1 cellular context compared by ENCODE assay signal in the genomic region with DNA sequence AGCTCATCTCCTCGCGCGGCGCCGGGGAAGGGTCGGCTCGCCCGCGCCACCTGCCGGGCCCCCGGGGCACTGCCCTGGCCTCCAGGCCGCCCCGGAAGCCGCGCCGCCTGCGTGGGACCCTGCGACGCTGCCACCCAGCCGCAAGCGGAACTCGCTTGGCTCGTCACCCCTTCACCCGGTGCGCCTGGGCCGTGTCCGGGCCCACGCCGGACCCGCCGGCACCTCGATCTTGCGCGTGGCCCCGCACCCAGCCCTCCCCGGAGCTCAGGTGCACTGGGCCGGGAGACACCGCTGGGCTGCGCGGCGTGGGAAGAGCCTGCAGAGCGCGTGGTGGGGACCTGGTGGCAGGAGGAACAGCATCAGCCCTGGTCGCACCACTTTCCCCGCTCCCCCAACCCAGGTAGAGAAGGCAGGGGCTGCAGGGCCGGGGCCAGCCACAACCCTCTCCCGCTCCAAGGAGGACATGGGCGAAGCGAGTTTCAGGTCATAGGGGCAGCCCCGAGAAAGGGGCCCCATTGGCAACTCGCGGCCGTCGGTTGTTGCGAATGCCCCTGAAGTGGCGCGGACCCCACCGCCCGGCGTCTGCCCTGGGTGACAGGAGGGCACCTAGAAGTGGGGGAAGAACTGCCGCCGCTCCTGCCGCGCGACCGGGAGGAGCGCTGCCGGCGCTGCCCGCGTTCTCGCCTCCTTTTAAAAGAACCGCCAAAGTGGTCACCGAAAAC.
TF ChIP-seq lines count a peak whose summit lies in the region.

No MANE protein-coding gene starts in this region.

TF ChIP-seq in HepG2, 621 proteins besides CTCF, POLR2A, EP300 and RAD21 (continued from another document and continues in another):
- TF ChIP-seq, protein P1, sequence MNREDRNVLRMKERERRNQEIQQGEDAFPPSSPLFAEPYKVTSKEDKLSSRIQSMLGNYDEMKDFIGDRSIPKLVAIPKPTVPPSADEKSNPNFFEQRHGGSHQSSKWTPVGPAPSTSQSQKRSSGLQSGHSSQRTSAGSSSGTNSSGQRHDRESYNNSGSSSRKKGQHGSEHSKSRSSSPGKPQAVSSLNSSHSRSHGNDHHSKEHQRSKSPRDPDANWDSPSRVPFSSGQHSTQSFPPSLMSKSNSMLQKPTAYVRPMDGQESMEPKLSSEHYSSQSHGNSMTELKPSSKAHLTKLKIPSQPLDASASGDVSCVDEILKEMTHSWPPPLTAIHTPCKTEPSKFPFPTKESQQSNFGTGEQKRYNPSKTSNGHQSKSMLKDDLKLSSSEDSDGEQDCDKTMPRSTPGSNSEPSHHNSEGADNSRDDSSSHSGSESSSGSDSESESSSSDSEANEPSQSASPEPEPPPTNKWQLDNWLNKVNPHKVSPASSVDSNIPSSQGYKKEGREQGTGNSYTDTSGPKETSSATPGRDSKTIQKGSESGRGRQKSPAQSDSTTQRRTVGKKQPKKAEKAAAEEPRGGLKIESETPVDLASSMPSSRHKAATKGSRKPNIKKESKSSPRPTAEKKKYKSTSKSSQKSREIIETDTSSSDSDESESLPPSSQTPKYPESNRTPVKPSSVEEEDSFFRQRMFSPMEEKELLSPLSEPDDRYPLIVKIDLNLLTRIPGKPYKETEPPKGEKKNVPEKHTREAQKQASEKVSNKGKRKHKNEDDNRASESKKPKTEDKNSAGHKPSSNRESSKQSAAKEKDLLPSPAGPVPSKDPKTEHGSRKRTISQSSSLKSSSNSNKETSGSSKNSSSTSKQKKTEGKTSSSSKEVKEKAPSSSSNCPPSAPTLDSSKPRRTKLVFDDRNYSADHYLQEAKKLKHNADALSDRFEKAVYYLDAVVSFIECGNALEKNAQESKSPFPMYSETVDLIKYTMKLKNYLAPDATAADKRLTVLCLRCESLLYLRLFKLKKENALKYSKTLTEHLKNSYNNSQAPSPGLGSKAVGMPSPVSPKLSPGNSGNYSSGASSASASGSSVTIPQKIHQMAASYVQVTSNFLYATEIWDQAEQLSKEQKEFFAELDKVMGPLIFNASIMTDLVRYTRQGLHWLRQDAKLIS (CRISPR knock-in tag; IDR thresholded peaks at IDR 0.05), result no peak
- TF ChIP-seq, protein P2, sequence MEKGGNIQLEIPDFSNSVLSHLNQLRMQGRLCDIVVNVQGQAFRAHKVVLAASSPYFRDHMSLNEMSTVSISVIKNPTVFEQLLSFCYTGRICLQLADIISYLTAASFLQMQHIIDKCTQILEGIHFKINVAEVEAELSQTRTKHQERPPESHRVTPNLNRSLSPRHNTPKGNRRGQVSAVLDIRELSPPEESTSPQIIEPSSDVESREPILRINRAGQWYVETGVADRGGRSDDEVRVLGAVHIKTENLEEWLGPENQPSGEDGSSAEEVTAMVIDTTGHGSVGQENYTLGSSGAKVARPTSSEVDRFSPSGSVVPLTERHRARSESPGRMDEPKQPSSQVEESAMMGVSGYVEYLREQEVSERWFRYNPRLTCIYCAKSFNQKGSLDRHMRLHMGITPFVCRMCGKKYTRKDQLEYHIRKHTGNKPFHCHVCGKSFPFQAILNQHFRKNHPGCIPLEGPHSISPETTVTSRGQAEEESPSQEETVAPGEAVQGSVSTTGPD (CRISPR knock-in tag; IDR thresholded peaks at IDR 0.05), result no peak
- no peak for TF ChIP-seq TCF12 (IDR thresholded peaks at IDR 0.05)
- peak; percentile 93 for TF ChIP-seq TCF12 (CRISPR knock-in tag; IDR thresholded peaks at IDR 0.05)
- TF ChIP-seq PHB2 (IDR thresholded peaks at IDR 0.05; ENCODE audit: partially characterized antibody), result no peak
- peak; percentile 49; the same call in 1 of the 2 replicates for TF ChIP-seq ZBTB8A (CRISPR knock-in tag; IDR thresholded peaks at IDR 0.05; ENCODE audit: borderline replicate concordance, low read depth)
- peak; percentile 83; the same call in 1 of the 2 replicates for TF ChIP-seq ZNF777 (CRISPR knock-in tag; IDR thresholded peaks at IDR 0.05)
- TF ChIP-seq FOXC1 (CRISPR knock-in tag; IDR thresholded peaks at IDR 0.05; ENCODE audit: borderline replicate concordance), result no peak; the same call in 1 of the 2 replicates
- TF ChIP-seq ZNF138 (CRISPR knock-in tag; IDR thresholded peaks at IDR 0.05; ENCODE audit: low read depth), result no peak; the same call in none of the 2 replicates
- TF ChIP-seq ZNF766 (CRISPR knock-in tag; IDR thresholded peaks at IDR 0.05; ENCODE audit: borderline replicate concordance), result peak; percentile 65; the same call in 1 of the 2 replicates
- no peak for TF ChIP-seq GFI1 (CRISPR knock-in tag; IDR thresholded peaks at IDR 0.05; ENCODE audit: borderline replicate concordance)
- TF ChIP-seq ZNF414 (CRISPR knock-in tag; IDR thresholded peaks at IDR 0.05), result no peak; the same call in 1 of the 2 replicates
- TF ChIP-seq EED (CRISPR knock-in tag; IDR thresholded peaks at IDR 0.05), result no peak
- peak; percentile 7; the same call in 1 of the 2 replicates for TF ChIP-seq KMT2B (CRISPR knock-in tag; IDR thresholded peaks at IDR 0.05)
- peak; percentile 91 for TF ChIP-seq ZNF276 (CRISPR knock-in tag; IDR thresholded peaks at IDR 0.05; ENCODE audit: low read depth)
- no peak for TF ChIP-seq USF2 (IDR thresholded peaks at IDR 0.05; ENCODE audit: low read depth, low read length)
- TF ChIP-seq USF2 (CRISPR knock-in tag; IDR thresholded peaks at IDR 0.05; ENCODE audit: borderline replicate concordance), result no peak; the same call in 1 of the 2 replicates
- TF ChIP-seq BRF2 (CRISPR knock-in tag; IDR thresholded peaks at IDR 0.05), result no peak
- TF ChIP-seq FOXP1 (IDR thresholded peaks at IDR 0.05), result no peak
- TF ChIP-seq FOXP1 (CRISPR knock-in tag; IDR thresholded peaks at IDR 0.05), result no peak
- no peak for TF ChIP-seq BRD4 (CRISPR knock-in tag; IDR thresholded peaks at IDR 0.05)
- TF ChIP-seq MAFF (IDR thresholded peaks at IDR 0.05; ENCODE audit: low read depth, low read length), result no peak
- TF ChIP-seq, protein P3, sequence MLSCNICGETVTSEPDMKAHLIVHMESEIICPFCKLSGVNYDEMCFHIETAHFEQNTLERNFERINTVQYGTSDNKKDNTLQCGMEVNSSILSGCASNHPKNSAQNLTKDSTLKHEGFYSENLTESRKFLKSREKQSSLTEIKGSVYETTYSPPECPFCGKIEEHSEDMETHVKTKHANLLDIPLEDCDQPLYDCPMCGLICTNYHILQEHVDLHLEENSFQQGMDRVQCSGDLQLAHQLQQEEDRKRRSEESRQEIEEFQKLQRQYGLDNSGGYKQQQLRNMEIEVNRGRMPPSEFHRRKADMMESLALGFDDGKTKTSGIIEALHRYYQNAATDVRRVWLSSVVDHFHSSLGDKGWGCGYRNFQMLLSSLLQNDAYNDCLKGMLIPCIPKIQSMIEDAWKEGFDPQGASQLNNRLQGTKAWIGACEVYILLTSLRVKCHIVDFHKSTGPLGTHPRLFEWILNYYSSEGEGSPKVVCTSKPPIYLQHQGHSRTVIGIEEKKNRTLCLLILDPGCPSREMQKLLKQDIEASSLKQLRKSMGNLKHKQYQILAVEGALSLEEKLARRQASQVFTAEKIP (CRISPR knock-in tag; IDR thresholded peaks at IDR 0.05; ENCODE audit: borderline replicate concordance), result no peak
- no peak for TF ChIP-seq MEF2D (CRISPR knock-in tag; IDR thresholded peaks at IDR 0.05)
- no peak for TF ChIP-seq ZSCAN22 (CRISPR knock-in tag; IDR thresholded peaks at IDR 0.05)
- peak; percentile 49; the same call in 1 of the 2 replicates for TF ChIP-seq ZNF431 (CRISPR knock-in tag; IDR thresholded peaks at IDR 0.05; ENCODE audit: borderline replicate concordance, low read depth)
- no peak for TF ChIP-seq DMTF1 (CRISPR knock-in tag; IDR thresholded peaks at IDR 0.05)
- no peak for TF ChIP-seq ZNF644 (CRISPR knock-in tag; IDR thresholded peaks at IDR 0.05; ENCODE audit: low read depth)
- peak; percentile 80; the same call in 1 of the 2 replicates for TF ChIP-seq ZFP91 (CRISPR knock-in tag; IDR thresholded peaks at IDR 0.05; ENCODE audit: borderline replicate concordance)
